Comparison of ENCODE assay signal across 27 cellular contexts in genomic region chr5:62282079-62282478, GRCh38.
"Had no signal": no experiment of that assay in that cellular context is flagged by ENCODE, and none has a peak within 500 bp of the region (broad histone marks: within the 10 kb centered on the region; RNA-seq: fewer than 3 reads in every experiment).

No MANE protein-coding gene starts in this region.

- H3K4me1 ChIP-seq: left lung, lower lobe of right lung, prostate gland, suprapubic skin, tibial nerve, vagina had no signal

- H3K27me3 ChIP-seq: left lung, pancreas, suprapubic skin, tibial nerve, vagina had no signal

- H3K36me3 ChIP-seq: left lung, lower lobe of right lung, pancreas, prostate gland, suprapubic skin, tibial nerve, vagina had no signal

- H3K9me3 Mint-ChIP-seq: neural crest cell, type B pancreatic cell had no signal

- H3K9me3 ChIP-seq: left lung, lower lobe of right lung, pancreas, prostate gland, suprapubic skin, tibial nerve, vagina had no signal

- H3K27ac Mint-ChIP-seq: naive thymus-derived CD8-positive, alpha-beta T cell; nephron; stimulated activated naive CD8-positive, alpha-beta T cell treated with anti-CD3 and anti-CD28 coated beads, Interleukin-15, Interleukin-2, amounts not matched to agents 100 ng/mL and 50 ng/mL, for 24 hours had no signal

- ATAC-seq: left lung; lower lobe of right lung; naive thymus-derived CD8-positive, alpha-beta T cell; pancreas; right cardiac atrium; sciatic nerve had no signal

- H3K4me3 ChIP-seq: left lung, lower lobe of right lung, pancreas, prostate gland, skin epidermis, suprapubic skin, tibial nerve, vagina had no signal

- H3K4me3 Mint-ChIP-seq: naive thymus-derived CD8-positive, alpha-beta T cell; nephron; neural crest cell; stimulated activated naive CD8-positive, alpha-beta T cell treated with anti-CD3 and anti-CD28 coated beads, Interleukin-15, Interleukin-2, amounts not matched to agents 100 ng/mL and 50 ng/mL, for 24 hours; type B pancreatic cell had no signal

- H3K27me3 Mint-ChIP-seq: stimulated activated naive CD8-positive, alpha-beta T cell treated with anti-CD3 and anti-CD28 coated beads, Interleukin-15, Interleukin-2, amounts not matched to agents 100 ng/mL and 50 ng/mL, for 24 hours had no signal

- H3K4me1 Mint-ChIP-seq: neural crest cell had no signal

- H3K27ac ChIP-seq: left lung, lower lobe of right lung, pancreas, prostate gland, suprapubic skin, tibial nerve, vagina had no signal

- DNase-seq: hippocampal formation; kidney; left colon; left lung; lower lobe of right lung; mesenchymal stem cell; naive thymus-derived CD8-positive, alpha-beta T cell; nucleus accumbens; pancreas; posterior cingulate gyrus; retina; right cardiac atrium; stimulated activated CD4-positive, alpha-beta T cell treated with anti-CD3 and anti-CD28 coated beads, Interleukin-12 subunit alpha, Interleukin-12 subunit beta, amount 100 ng/mL, for 4 hours; stimulated activated CD4-positive, alpha-beta T cell treated with anti-CD3 and anti-CD28 coated beads, Interleukin-15, amount 100 ng/mL, for 24 hours; stimulated activated CD4-positive, alpha-beta T cell treated with anti-CD3 and anti-CD28 coated beads, Interleukin-2, amount 100 ng/mL, for 24 hours; stimulated activated CD4-positive, alpha-beta T cell treated with anti-CD3 and anti-CD28 coated beads, Interleukin-4, amount 100 ng/mL, for 1 hour; stimulated activated naive CD4-positive, alpha-beta T cell had no signal

- H3K36me3 Mint-ChIP-seq: naive thymus-derived CD8-positive, alpha-beta T cell; type B pancreatic cell had no signal
